8 cellular contexts compared by ENCODE assay signal in genomic region chr14:75067765-75068164, GRCh38. TPM values are rescaled to one million over a fixed set of nuclear protein-coding genes. Genes with fewer than 3 reads are reported as not detected.
DNase-seq lines count a peak whose midpoint lies in the region; TF ChIP-seq lines count a peak whose summit lies in the region.
"Not testable (repeated sequence)": the region's sequence is repeated elsewhere in the genome, so short reads cannot be mapped to it uniquely, and the experiment has no call there.
"Had no signal": no experiment of that assay in that cellular context is flagged by ENCODE, and none has a peak within 500 bp of the region (broad histone marks: within the 10 kb centered on the region; RNA-seq: fewer than 3 reads in every experiment).

No MANE protein-coding gene starts in this region.

- not testable (repeated sequence) for H3K4me1 ChIP-seq in Caco-2; iPS-18a (ENCODE audit: control insufficient read depth, low read depth, low read length)
- H3K4me1 ChIP-seq in OCI-LY1 (ENCODE audit: insufficient read depth, low read length, severe bottlenecking) (peaks cover 38% of the 10 kb centered on the region), adrenal gland (replicated peaks in 1 of 2) (peaks cover 19 to 33% of the 10 kb centered on the region in 2 donors), esophagus squamous epithelium (peaks cover 24 to 62% (median 25%) of the 10 kb centered on the region in 3 donors), neural progenitor cell (peaks cover 17% of the 10 kb centered on the region), spleen (peaks cover 8 to 48% (median 35%) of the 10 kb centered on the region in 6 donors)

- H3K36me3 Mint-ChIP-seq in Caco-2 (ENCODE audit: insufficient read depth, unreplicated experiment): peaks cover 13% of the 10 kb centered on the region
- H3K36me3 Mint-ChIP-seq in neural progenitor cell: not testable (repeated sequence)

- H3K27ac ChIP-seq in OCI-LY1 (ENCODE audit: low read depth, low read length, poor library complexity, severe bottlenecking) (peak overlapping the region; percentile 39), adrenal gland (peak overlapping the region; percentile 75 to 91 (median 83)), esophagus squamous epithelium (peak overlapping the region; percentile 85 to 94 (median 91)), spleen (peak overlapping the region in 7 of 8 donors; percentile 59 to 88 (median 81))
- not testable (repeated sequence) for H3K27ac ChIP-seq in iPS-18a (ENCODE audit: low read length); neural progenitor cell

- H3K4me3 ChIP-seq in Caco-2 (ENCODE audit: low read depth, low read length) (peak overlapping the region; percentile 54; the same call in 1 of the 2 replicates), OCI-LY1 (ENCODE audit: low read depth, low read length, poor library complexity, severe bottlenecking) (peak overlapping the region; percentile 74), adrenal gland (peak overlapping the region in 1 of 4 donors; percentile 53), esophagus squamous epithelium (peak overlapping the region in 2 of 4 donors; percentile 50 to 70), iPS-18a (ENCODE audit: low read length) (peak overlapping the region; percentile 93)
- not testable (repeated sequence) for H3K4me3 ChIP-seq in neural progenitor cell, spleen

- not testable (repeated sequence) for H3K9me3 ChIP-seq in Caco-2; OCI-LY1 (ENCODE audit: low read length); adrenal gland (replicated peaks in 1 of 3); esophagus squamous epithelium; iPS-18a (ENCODE audit: control insufficient read depth, low read depth, low read length); neural progenitor cell (ENCODE audit: low read depth); spleen

- H3K4me2 ChIP-seq in OCI-LY1 (ENCODE audit: low read length): peak overlapping the region; percentile 98
- peak overlapping the region; percentile 92 for H3K4me2 ChIP-seq in neural progenitor cell

- not testable (repeated sequence) for H3K27me3 ChIP-seq in Caco-2 (replicated peaks; ENCODE audit: control insufficient read depth, insufficient read depth, low read length); OCI-LY1 (ENCODE audit: insufficient read depth, low read length); adrenal gland; esophagus squamous epithelium; iPS-18a (ENCODE audit: control insufficient read depth, insufficient read depth, low read length); spleen (replicated peaks in 1 of 7)
- H3K27me3 ChIP-seq in neural progenitor cell: peaks cover 20% of the 10 kb centered on the region

- WGBS in adrenal gland, 4 donors: 76 to 82% (median 81%) methylated on average over 4 of the region's 4 CpGs
- 82 to 84% methylated on average over 3 to 4 of the region's 4 CpGs for WGBS in esophagus squamous epithelium, 2 donors
- 81 to 93% (median 86%) methylated on average over 4 of the region's 4 CpGs for WGBS in spleen, 5 donors

- H3K27ac Mint-ChIP-seq in Caco-2 (ENCODE audit: unreplicated experiment); neural progenitor cell: not testable (repeated sequence)

- not testable (repeated sequence) for H2AFZ ChIP-seq in OCI-LY1 (ENCODE audit: low read length); neural progenitor cell (replicated peaks)

- not testable (repeated sequence) for H3F3A ChIP-seq in OCI-LY1 (ENCODE audit: insufficient read depth, low read length)
- H3F3A ChIP-seq in neural progenitor cell (ENCODE audit: low read depth): peaks cover 23% of the 10 kb centered on the region

- not testable (repeated sequence) for TF ChIP-seq CTCF in Caco-2 (IDR thresholded peaks at IDR 0.05; ENCODE audit: insufficient read depth in 1 of 2, low read depth in 1 of 2, low read length in 1 of 2, severe bottlenecking in 1 of 2, unreplicated experiment in 1 of 2); OCI-LY1 (IDR thresholded peaks at IDR 0.05; ENCODE audit: low read length); adrenal gland (IDR thresholded peaks at IDR 0.05); esophagus squamous epithelium (IDR thresholded peaks at IDR 0.05); neural progenitor cell (IDR thresholded peaks at IDR 0.05); spleen (IDR thresholded peaks at IDR 0.05 in 8 of 11, conservative IDR thresholded peaks at IDR 0.05 in 3 of 11)

- not testable (repeated sequence) for H3K9me2 ChIP-seq in OCI-LY1 (ENCODE audit: low read depth, low read length)

- not testable (repeated sequence) for BruUV-seq in Caco-2 (replicated peaks; lab: Mats Ljungman, UMichigan)

- H3K9me3 Mint-ChIP-seq in Caco-2 (ENCODE audit: unreplicated experiment); neural progenitor cell: not testable (repeated sequence)

- intact Hi-C loops in Caco-2 (cut with micrococcal nuclease; ENCODE audit: unreplicated experiment): loop anchor here (2.0 to 5.0 kb wide), 2 partner anchors 17 to 115 kb away; partner anchors contain the start of gene MLH3
- intact Hi-C loops in adrenal gland (cut with DNase I): loop anchor here in 1 of 2 donors (10.0 kb wide), 1 partner anchor 63 kb away; the partner anchor contains the start of gene EIF2B2
- intact Hi-C loops in esophagus squamous epithelium (cut with DNase I); spleen (cut with DNase I; ENCODE audit: low total_unique reads): not testable (repeated sequence)

- TF ChIP-seq POLR2A in adrenal gland (IDR thresholded peaks at IDR 0.05); esophagus squamous epithelium (IDR thresholded peaks at IDR 0.05); spleen (IDR thresholded peaks at IDR 0.05): not testable (repeated sequence)

- not testable (repeated sequence) for H3K4me1 Mint-ChIP-seq in Caco-2 (ENCODE audit: low read depth, unreplicated experiment)
- peaks cover 15% of the 10 kb centered on the region for H3K4me1 Mint-ChIP-seq in neural progenitor cell

- H3K4me3 Mint-ChIP-seq in Caco-2 (ENCODE audit: unreplicated experiment); neural progenitor cell: not testable (repeated sequence)

- not testable (repeated sequence) for H3K27me3 Mint-ChIP-seq in Caco-2 (ENCODE audit: insufficient read depth, unreplicated experiment); neural progenitor cell (ENCODE audit: insufficient read depth, low read depth)

- CTCF ChIA-PET in Caco-2 (lab: Charles Lee): not testable (repeated sequence)

- DNase-seq in Caco-2; adrenal gland; esophagus squamous epithelium (lab: John Stamatoyannopoulos, UW); neural progenitor cell (ENCODE audit: low spot score); spleen: not testable (repeated sequence)

- H3K36me3 ChIP-seq in Caco-2 (ENCODE audit: control insufficient read depth, insufficient read depth, low read length); OCI-LY1 (ENCODE audit: insufficient read depth, low read length); adrenal gland (replicated peaks in 1 of 2); esophagus squamous epithelium; iPS-18a (ENCODE audit: control insufficient read depth, low read depth, low read length); neural progenitor cell; spleen: not testable (repeated sequence)

- POLR2A ChIA-PET in Caco-2 (lab: Charles Lee): interaction anchor here (0.6 kb wide), 1 partner anchor 12 kb away, joined by 13 read pairs; no protein-coding TSS in a partner anchor

- H3K9ac ChIP-seq in OCI-LY1 (ENCODE audit: low read length): peak overlapping the region; percentile 81
- not testable (repeated sequence) for H3K9ac ChIP-seq in iPS-18a (ENCODE audit: low read length); neural progenitor cell

- H3K79me2 ChIP-seq in OCI-LY1 (ENCODE audit: insufficient read depth, low read length); neural progenitor cell (ENCODE audit: low read depth): not testable (repeated sequence)

- H4K20me1 ChIP-seq in OCI-LY1 (ENCODE audit: insufficient read depth, low read length); neural progenitor cell (ENCODE audit: low read depth): not testable (repeated sequence)

RNA-seq across cellular contexts. Expression of gene ZC2HC1C, which starts 1.7 kb away (rescaled TPM):
- 2.5 and 3.8 TPM in 2 replicates for total RNA-seq in Caco-2 (2022)
- total RNA-seq in adrenal gland: 1 to 10 TPM; 1.9 to 9.5 (median 5.6) TPM
- polyA plus RNA-seq in adrenal gland: 10 to 100 TPM in 1 of 3 donors, 1 to 10 TPM in 2; 6.1 to 12.1 (median 6.8) TPM
- 1 to 10 TPM in 3 of 4 donors, under 1 TPM in 1; 0.64 to 5.0 (median 2.2) TPM for total RNA-seq in esophagus squamous epithelium
- 0.90 and 0.94 TPM in 2 replicates for total RNA-seq in neural progenitor cell (ENCODE audit: low replicate concordance)
- 1 to 10 TPM in 6 of 7 donors, under 1 TPM in 1; 0.89 to 2.8 (median 1.1) TPM for total RNA-seq in spleen
- 1 to 10 TPM; 1.1 to 2.4 (median 1.2) TPM for polyA plus RNA-seq in spleen
- total RNA-seq: HT1080 had no signal

RNA-seq across cellular contexts. Expression of gene ACYP1, which starts 3.9 kb away (rescaled TPM):
- total RNA-seq in Caco-2 (2022) (16.0 and 21.3 TPM in 2 replicates), adrenal gland (10 to 100 TPM; 11.5 to 36.5 (median 17.8) TPM), esophagus squamous epithelium (10 to 100 TPM; 11.0 to 28.0 (median 15.4) TPM), neural progenitor cell (ENCODE audit: low replicate concordance) (38.8 and 43.1 TPM in 2 replicates), spleen (10 to 100 TPM in 6 of 7 donors, 1 to 10 TPM in 1; 6.8 to 27.7 (median 15.8) TPM)
- polyA plus RNA-seq in adrenal gland (10 to 100 TPM; 23.2 to 73.0 (median 66.8) TPM), spleen (10 to 100 TPM; 20.2 to 24.1 (median 21.3) TPM)

RNA-seq across cellular contexts. Expression of gene MLH3, which starts 16.5 kb away (rescaled TPM):
- total RNA-seq in Caco-2 (2022) (23.2 and 24.5 TPM in 2 replicates), adrenal gland (10 to 100 TPM; 22.2 to 51.4 (median 27.5) TPM), esophagus squamous epithelium (10 to 100 TPM in 3 of 4 donors, 1 to 10 TPM in 1; 8.4 to 39.7 (median 11.0) TPM), neural progenitor cell (ENCODE audit: low replicate concordance) (23.2 and 41.5 TPM in 2 replicates), spleen (10 to 100 TPM; 24.8 to 37.7 (median 33.3) TPM)
- polyA plus RNA-seq in adrenal gland (10 to 100 TPM; 25.6 to 47.9 (median 46.8) TPM), spleen (10 to 100 TPM; 14.8 to 19.8 (median 15.7) TPM)

RNA-seq across cellular contexts. Expression of gene NEK9, which starts 59.1 kb away (rescaled TPM):
- total RNA-seq in Caco-2 (2022) (64.0 and 69.2 TPM in 2 replicates), adrenal gland (100 to 1,000 TPM in 4 of 8 donors, 10 to 100 TPM in 4; 66.9 to 165 (median 92.9) TPM), esophagus squamous epithelium (10 to 100 TPM; 16.6 to 37.2 (median 17.8) TPM), neural progenitor cell (ENCODE audit: low replicate concordance) (25.9 and 28.3 TPM in 2 replicates), spleen (100 to 1,000 TPM in 1 of 7 donors, 10 to 100 TPM in 6; 68.5 to 102 (median 86.5) TPM)
- polyA plus RNA-seq in adrenal gland (10 to 100 TPM; 51.7 to 73.6 (median 62.6) TPM), spleen (10 to 100 TPM; 31.7 to 38.8 (median 33.0) TPM)
